ENCODE assay signal across 8 cellular contexts in the genomic region with DNA sequence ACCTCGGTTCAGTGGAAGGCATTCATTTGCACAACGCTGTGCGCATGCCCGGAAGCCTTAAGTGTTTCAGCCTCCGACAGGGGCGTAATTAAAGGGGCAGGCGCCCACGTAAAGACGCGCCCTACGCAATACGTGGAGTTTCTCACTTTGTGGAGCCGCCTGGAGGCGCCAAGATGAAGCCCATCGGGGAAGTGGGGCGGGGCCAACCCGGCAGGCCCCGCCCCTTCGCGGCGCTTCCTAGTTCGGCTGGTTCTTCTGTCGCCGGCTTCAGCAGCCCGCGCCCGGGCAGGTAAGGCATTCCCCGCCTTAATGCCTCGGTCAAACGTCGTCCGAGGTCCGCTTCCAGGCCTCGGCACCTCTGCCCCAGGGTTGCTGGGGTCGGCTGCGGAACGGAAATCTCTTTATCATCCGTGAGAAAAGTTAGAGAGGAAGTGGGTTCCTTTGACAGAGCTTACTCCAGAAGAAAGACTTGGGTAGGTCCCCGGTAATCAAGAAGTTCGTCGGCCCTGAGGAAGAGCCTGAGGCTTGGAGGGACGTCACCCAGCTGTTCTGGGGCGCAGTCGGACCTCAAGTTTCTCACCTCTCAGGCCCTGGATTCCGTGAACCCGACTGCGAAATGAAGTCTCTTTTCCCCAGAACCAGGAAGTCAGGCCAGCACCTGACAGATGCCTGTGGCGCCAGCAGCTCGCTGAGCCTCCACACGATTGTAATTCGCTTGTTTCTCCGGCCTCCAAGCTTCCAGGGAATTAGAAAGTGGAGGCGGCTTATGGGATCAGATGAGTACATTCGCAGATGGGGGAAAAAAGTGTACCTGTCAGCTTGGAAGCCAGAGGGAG. TPM values are rescaled to one million over a fixed set of nuclear protein-coding genes. Genes with fewer than 3 reads are reported as not detected.
DNase-seq lines count a peak whose midpoint lies in the region; ATAC-seq and TF ChIP-seq lines count a peak whose summit lies in the region.

Gene IRAK4, plus strand, starts transcription at position 224 of the 836 bp plus-strand sequence. CDS start 9,161 bp downstream, outside the sequence.
Gene PUS7L, minus strand, starts transcription at position 63 of the 836 bp plus-strand sequence. CDS start 3,545 bp downstream, outside the sequence.

- no peaks in the 10 kb centered on the region for H3K9me2 ChIP-seq in PC-9 (ENCODE audit: insufficient read depth)

- no peak for TF ChIP-seq EP300 in Ishikawa (IDR thresholded peaks at IDR 0.05; ENCODE audit: borderline replicate concordance)

- H3K36me3 ChIP-seq in PC-9 (ENCODE audit: low read depth), result peaks cover 15% of the 10 kb centered on the region

- ATAC-seq in GM21576 (IDR thresholded peaks at IDR 0.05; ENCODE audit: unreplicated experiment), result peak; percentile 96

- DNase-seq in DMS153 treated with DMSO at 0.1 percent for 48 hours (lab: John Stamatoyannopoulos, UW; ENCODE audit: unreplicated experiment) (peak; percentile 94), PC-9 (peak; percentile 89 to 92), epithelial cell of proximal tubule (ENCODE audit: low read depth) (peak; percentile 75), mucosa of gallbladder (ENCODE audit: low spot score) (peak; percentile 97)
- DNase-seq in activated T-cell treated with anti-CD3 and anti-CD28 coated beads, Interleukin-2, amount 50 U/mL, for 1 hour, result peak; percentile 96
- DNase-seq in stimulated activated CD8-positive, alpha-beta memory T cell treated with anti-CD3 and anti-CD28 coated beads, Interleukin-4, amount 100 ng/mL, for 48 hours, result peak; percentile 95

- H3F3A ChIP-seq in PC-9 (ENCODE audit: insufficient read depth, low read depth), result no peaks in the 10 kb centered on the region

- POLR2A ChIA-PET in PC-9 (lab: Charles Lee; ENCODE audit: unreplicated experiment), result interaction anchor here (0.7 to 1.6 kb wide), 2 partner anchors 22 to 46 kb away, joined by 19 to 25 read pairs; partner anchors contain the start of gene TWF1

- TF ChIP-seq CTCF in PC-9 (conservative IDR thresholded peaks at IDR 0.05), result peak; percentile 43; the same call in 1 of the 2 replicates
- peak; percentile 47 for TF ChIP-seq CTCF in epithelial cell of proximal tubule (conservative IDR thresholded peaks at IDR 0.05; ENCODE audit: low read depth, low read length)

- peak; percentile 32; the same call in 1 of the 2 replicates for TF ChIP-seq RAD21 in Ishikawa (IDR thresholded peaks at IDR 0.05; ENCODE audit: low read depth)

- H3K4me1 ChIP-seq in PC-9 (replicated peaks; ENCODE audit: insufficient read depth), result peaks cover 39% of the 10 kb centered on the region

- no peaks in the 10 kb centered on the region for H3K27me3 ChIP-seq in PC-9 (ENCODE audit: insufficient read depth, low read depth)

- intact Hi-C loops in PC-9 (cut with micrococcal nuclease; ENCODE audit: unreplicated experiment), result loop anchor here (1.0 to 2.0 kb wide), 2 partner anchors 48 to 123 kb away; partner anchors contain the start of gene TWF1

- peaks cover 33% of the 10 kb centered on the region for H3K79me2 ChIP-seq in PC-9 (ENCODE audit: low read depth)

- TSS peak; percentile 75 for BruUV-seq in PC-9 (replicated peaks; lab: Mats Ljungman, UMichigan)

- peak within 1 kb of the TSS; percentile 91 for H3K4me2 ChIP-seq in PC-9

- H3K27ac ChIP-seq in PC-9, result peak within 1 kb of the TSS; percentile 71

- no peaks in the 10 kb centered on the region for H4K20me1 ChIP-seq in PC-9 (ENCODE audit: insufficient read depth)

- peaks cover 10% of the 10 kb centered on the region for H3K9me3 ChIP-seq in PC-9 (ENCODE audit: insufficient read depth, low read depth)

- CTCF ChIA-PET in PC-9 (lab: Charles Lee), result interaction anchor here (0.8 to 1.4 kb wide), 2 partner anchors 18 to 124 kb away, joined by 4 read pairs; no protein-coding TSS in a partner anchor

- peak within 1 kb of the TSS; percentile 97 for H2AFZ ChIP-seq in PC-9

- peak within 1 kb of the TSS; percentile 83 for H3K4me3 ChIP-seq in PC-9
- peak within 1 kb of the TSS; percentile 75 for H3K4me3 ChIP-seq in epithelial cell of proximal tubule (ENCODE audit: low read depth, low read length)

TF ChIP-seq in Ishikawa, 13 proteins besides CTCF, POLR2A, EP300 and RAD21:
- TF ChIP-seq TCF12 (IDR thresholded peaks at IDR 0.05; ENCODE audit: low read depth), result no peak
- TF ChIP-seq YY1 (IDR thresholded peaks at IDR 0.05; ENCODE audit: low read depth), result peak; percentile 72
- no peak for TF ChIP-seq ZBTB7A (IDR thresholded peaks at IDR 0.05; ENCODE audit: low read depth)
- peak; percentile 75 for TF ChIP-seq TAF1 (IDR thresholded peaks at IDR 0.05; ENCODE audit: low read depth)
- TF ChIP-seq CREB1 (IDR thresholded peaks at IDR 0.05; ENCODE audit: low read depth), result peak; percentile 70
- 0 out of 2 replicates have a peak, but pooled peaks have one; percentile 36 for TF ChIP-seq CEBPB (IDR thresholded peaks at IDR 0.05)
- TF ChIP-seq, protein P1, sequence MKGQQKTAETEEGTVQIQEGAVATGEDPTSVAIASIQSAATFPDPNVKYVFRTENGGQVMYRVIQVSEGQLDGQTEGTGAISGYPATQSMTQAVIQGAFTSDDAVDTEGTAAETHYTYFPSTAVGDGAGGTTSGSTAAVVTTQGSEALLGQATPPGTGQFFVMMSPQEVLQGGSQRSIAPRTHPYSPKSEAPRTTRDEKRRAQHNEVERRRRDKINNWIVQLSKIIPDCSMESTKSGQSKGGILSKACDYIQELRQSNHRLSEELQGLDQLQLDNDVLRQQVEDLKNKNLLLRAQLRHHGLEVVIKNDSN (IDR thresholded peaks at IDR 0.05), result peak; percentile 47
- TF ChIP-seq REST (IDR thresholded peaks at IDR 0.05; ENCODE audit: low read depth), result no peak
- peak; percentile 27; the same call in 1 of the 2 replicates for TF ChIP-seq EGR1 (IDR thresholded peaks at IDR 0.05)

RNA-seq across cellular contexts. Expression of gene IRAK4, which starts in this region (rescaled TPM):
- total RNA-seq in PC-9 (2021) (10.0 and 10.1 TPM in 2 replicates), epithelial cell of proximal tubule (9.7 and 11.3 TPM in 2 replicates), mucosa of gallbladder (22.6 TPM)

RNA-seq across cellular contexts. Expression of gene PUS7L, which starts in this region (rescaled TPM):
- total RNA-seq in PC-9 (2021) (14.7 and 15.7 TPM in 2 replicates), epithelial cell of proximal tubule (6.3 and 11.0 TPM in 2 replicates), mucosa of gallbladder (11.6 TPM)

Comparison
In these comparisons a context has a peak if more than half of its experiments do, and no peak if none do; other contexts are left out.
1. Peak in every context shown above with its lines: DNase-seq, ATAC-seq, H3K4me3 ChIP-seq and H3K27ac ChIP-seq.